In genomic region chr4:152735302-152735917, GRCh38 we compare ENCODE assay signal across 8 cellular contexts. TPM values are rescaled to one million over a fixed set of nuclear protein-coding genes. Genes with fewer than 3 reads are reported as not detected.
A peak's percentile ranks its signal among the peaks of the same experiment; 100 is the strongest.
DNase-seq lines count a peak whose midpoint lies in the region; ATAC-seq, FAIRE-seq and TF ChIP-seq lines count a peak whose summit lies in the region.

No MANE protein-coding gene starts in this region.

- peaks cover 5% of the 10 kb centered on the region for H3K27me3 Mint-ChIP-seq in activated T-cell treated with anti-CD3 and anti-CD28 coated beads, Interleukin-2, amount 50 U/mL, for 72 hours (ENCODE audit: low read depth)

- in situ Hi-C loops in K562 (cut with MboI), result no loop called here

- intact Hi-C loops in K562 (cut with micrococcal nuclease), result loop anchor here (5.0 kb wide), 4 partner anchors 93 to 328 kb away; no protein-coding TSS in a partner anchor

- no peaks in the 10 kb centered on the region for H3K9me1 ChIP-seq in K562 (ENCODE audit: control insufficient read depth, insufficient read depth, low read length)

- no peak overlapping the region for H2AFZ ChIP-seq in K562 (ENCODE audit: low read depth, low read length)

- 0% methylated on average over 2 of the region's 2 CpGs for WGBS in K562 (ENCODE audit: insufficient coverage, low coverage, missing lambda C conversion rate)
- WGBS in liver, result 12% methylated on average over 2 of the region's 2 CpGs

- H3K4me2 ChIP-seq in K562 (ENCODE audit: insufficient read depth, low read length), result no peak overlapping the region

- peak overlapping the region; percentile 3 for H3K27ac Mint-ChIP-seq in activated T-cell treated with anti-CD3 and anti-CD28 coated beads, Interleukin-2, amount 50 U/mL, for 72 hours

- peak; percentile 23 to 68 (median 37); a peak in 4 of 6 replicates for TF ChIP-seq CTCF in K562 (IDR thresholded peaks at IDR 0.05 in 2 of 3, conservative IDR thresholded peaks at IDR 0.05 in 1 of 3; ENCODE audit: insufficient read depth in 2 of 3, low read depth in 1 of 3, low read length in 3 of 3)
- peak; percentile 58 for TF ChIP-seq CTCF in liver (IDR thresholded peaks at IDR 0.05; ENCODE audit: low read depth, low read length, missing input control)

- H3K4me3 ChIP-seq in K562 (no peak overlapping the region), liver (ENCODE audit: low read depth in 1 of 3, low read length in 3 of 3) (no peak overlapping the region)

- no TSS peak for BruUV-seq in K562 (replicated peaks; lab: Mats Ljungman, UMichigan)

- no peak for ATAC-seq in activated T-cell treated with anti-CD3 and anti-CD28 coated beads, Interleukin-2, amount 50 U/mL, for 72 hours (replicated peaks in 1 of 2)
- ATAC-seq in K562, result peak; percentile 67

- H3K79me2 ChIP-seq in K562 (ENCODE audit: control insufficient read depth, insufficient read depth, low read length), result no peaks in the 10 kb centered on the region

- CTCF ChIA-PET in K562 (lab: Yijun Ruan, JAX; ENCODE audit: low intra/inter-chr PET ratio), result interaction anchor here (1.1 to 1.7 kb wide), 5 partner anchors 152 to 327 kb away, joined by 3 to 9 read pairs (median 6); no protein-coding TSS in a partner anchor

- peaks cover 5 to 13% of the 10 kb centered on the region in 2 experiments; a peak in 3 of 5 replicates for H3K27me3 ChIP-seq in K562 (ENCODE audit: control insufficient read depth in 2 of 2, insufficient read depth in 2 of 2, low read length in 2 of 2)
- no peaks in the 10 kb centered on the region for H3K27me3 ChIP-seq in liver (ENCODE audit: control insufficient read depth in 4 of 4, insufficient read depth in 4 of 4, low read length in 3 of 4)

- H3K9me3 Mint-ChIP-seq in activated T-cell treated with anti-CD3 and anti-CD28 coated beads, Interleukin-2, amount 50 U/mL, for 72 hours, result no peaks in the 10 kb centered on the region

- H3K4me1 ChIP-seq in K562 (replicated peaks in 1 of 2; ENCODE audit: control insufficient read depth in 2 of 2, insufficient read depth in 2 of 2, low read length in 2 of 2), result no peaks in the 10 kb centered on the region
- H3K4me1 ChIP-seq in liver (ENCODE audit: control insufficient read depth in 4 of 4, insufficient read depth in 4 of 4, low read length in 3 of 4), result peaks cover 0 to 2% (median 0%) of the 10 kb centered on the region in 4 donors

- TF ChIP-seq EP300 in K562 (IDR thresholded peaks at IDR 0.05; ENCODE audit: low read length), result no peak

- no peak for DNase-seq in activated T-cell treated with anti-CD3 and anti-CD28 coated beads, Interleukin-2, amount 50 U/mL, for 72 hours
- no peak for DNase-seq in activated T-cell treated with anti-CD3 and anti-CD28 coated beads, Interleukin-2, amount 50 U/mL, for 48 hours
- DNase-seq in NCI-H1105 treated with DMSO at 0.1 percent for 48 hours (lab: John Stamatoyannopoulos, UW) (peak; percentile 22), K562 (ENCODE audit: extremely low read depth in 1 of 4, low spot score in 3 of 4) (peak in 3 of 4 experiments; percentile 10 to 12 (median 11)), COLO668 (lab: John Stamatoyannopoulos, UW; ENCODE audit: unreplicated experiment) (no peak), SHP77 treated with DMSO at 0.1 percent for 48 hours (lab: John Stamatoyannopoulos, UW) (no peak), NCI-H128 (lab: John Stamatoyannopoulos, UW; ENCODE audit: unreplicated experiment) (no peak)

- POLR2A ChIA-PET in K562 (lab: Yijun Ruan, JAX), result no interaction called here

- H3K36me3 Mint-ChIP-seq in activated T-cell treated with anti-CD3 and anti-CD28 coated beads, Interleukin-2, amount 50 U/mL, for 72 hours (ENCODE audit: insufficient read depth in 2 of 2), result no peaks in the 10 kb centered on the region

- H3K36me3 ChIP-seq in K562 (ENCODE audit: control insufficient read depth, insufficient read depth, low read length), result no peaks in the 10 kb centered on the region
- H3K36me3 ChIP-seq in liver (ENCODE audit: control insufficient read depth in 4 of 4, insufficient read depth in 3 of 4, low read depth in 1 of 4, low read length in 3 of 4), result no peaks in the 10 kb centered on the region

- H3K9ac ChIP-seq in K562 (ENCODE audit: insufficient read depth in 1 of 2, low read depth in 2 of 2, low read length in 2 of 2), result no peak overlapping the region
- H3K9ac ChIP-seq in liver (ENCODE audit: low read depth in 1 of 2, low read length in 2 of 2), result no peak overlapping the region

- TF ChIP-seq RAD21 in K562 (CRISPR knock-in tag; conservative IDR thresholded peaks at IDR 0.05 in 1 of 2, IDR thresholded peaks at IDR 0.05 in 1 of 2) (peak; percentile 79 to 80), liver (IDR thresholded peaks at IDR 0.05) (peak; percentile 80 to 89)

- H3K27ac ChIP-seq in K562 (ENCODE audit: extremely low read depth, low read depth, low read length) (no peak overlapping the region), liver (ENCODE audit: low read depth in 1 of 2, low read length in 2 of 2) (no peak overlapping the region)

- no peaks in the 10 kb centered on the region for H4K20me1 ChIP-seq in K562 (replicated peaks; ENCODE audit: control insufficient read depth, insufficient read depth, low read length)

- peak; percentile 78 for FAIRE-seq in K562 (lab: Jason Lieb, UNC)

- H3K4me3 Mint-ChIP-seq in activated T-cell treated with anti-CD3 and anti-CD28 coated beads, Interleukin-2, amount 50 U/mL, for 72 hours, result no peak overlapping the region

- no peaks in the 10 kb centered on the region for H3K9me3 ChIP-seq in K562 (replicated peaks; ENCODE audit: control insufficient read depth, insufficient read depth, low read depth, low read length)
- no peaks in the 10 kb centered on the region for H3K9me3 ChIP-seq in liver (ENCODE audit: control insufficient read depth in 4 of 4, low read length in 3 of 4)

- no peak for TF ChIP-seq POLR2A in K562 (conservative IDR thresholded peaks at IDR 0.05)

- no peaks in the 10 kb centered on the region for H3K4me1 Mint-ChIP-seq in activated T-cell treated with anti-CD3 and anti-CD28 coated beads, Interleukin-2, amount 50 U/mL, for 72 hours (ENCODE audit: low read depth)

RNA-seq across cellular contexts. Expression of gene TIGD4, which starts 44.1 kb away (rescaled TPM):
- total RNA-seq in activated T-cell treated with anti-CD3 and anti-CD28 coated beads, Interleukin-2, amount 50 U/mL, for 72 hours, result under 1 TPM; 0.39 to 0.43 TPM
- total RNA-seq in K562 (2011; cell fraction: chromatin; rRNA removed; ENCODE audit: low replicate concordance), result 0.12 and 0.90 TPM in 2 replicates
- 0.13 and 0.17 TPM in 2 replicates for total RNA-seq in K562 (2011; cell fraction: nucleolus; rRNA removed)
- 0.15 and 0.46 TPM in 2 replicates for total RNA-seq in K562 (2011; cell fraction: nucleoplasm; rRNA removed)
- total RNA-seq in K562 (2014; rRNA removed) (0.18 and 0.20 TPM in 2 replicates), K562 (2014; rRNA removed; fragmentation: Illumina TruSeq; extraction: Trizol) (0.25 and 0.35 TPM in 2 replicates), K562 (2015; rRNA removed; fragmentation: Illumina TruSeq; extraction: Trizol) (0.11 and 0.14 TPM in 2 replicates), K562 (2021) (0.11 and 0.25 TPM in 2 replicates), liver (under 1 TPM; 0.33 to 0.42 TPM)
- polyA plus RNA-seq in K562 (2011; rRNA removed) (0.09 and 0.22 TPM in 2 replicates), K562 (2014; fragmentation: Illumina TruSeq; extraction: Trizol) (0.07 and 0.21 TPM in 2 replicates), K562 (2014; fragmentation: Nextera tagmentation; extraction: Ambion mirVana) (under 1 TPM; 0.07 to 0.10 TPM), K562 (2014; rRNA removed) (0.24 and 0.28 TPM in 2 replicates), liver (under 1 TPM; 0.02 to 0.13 TPM)
- 0.03 and 0.04 TPM in 2 replicates for polyA plus RNA-seq in K562 (2011; cell fraction: cytosol; rRNA removed)
- polyA plus RNA-seq in K562 (2011; cell fraction: nucleus; rRNA removed), result 0.13 and 0.18 TPM in 2 replicates
- 0.17 and 0.35 TPM in 2 replicates for polyA plus RNA-seq in K562 (2012)
- polyA minus RNA-seq in K562 (2011; rRNA and poly(A)+ RNA removed), result 0.06 and 0.35 TPM in 2 replicates
- not detected in 2 replicates for polyA minus RNA-seq in K562 (2011; cell fraction: cytosol; rRNA and poly(A)+ RNA removed)
- polyA minus RNA-seq in K562 (2011; cell fraction: nucleus; rRNA and poly(A)+ RNA removed), result 0.13 TPM in 1 of 2 replicates, not detected in the other

RNA-seq across cellular contexts. Expression of gene ARFIP1, which starts 44.3 kb away (rescaled TPM):
- total RNA-seq in activated T-cell treated with anti-CD3 and anti-CD28 coated beads, Interleukin-2, amount 50 U/mL, for 72 hours, result 10 to 100 TPM; 13.8 to 18.8 TPM
- 8.1 and 20.8 TPM in 2 replicates for total RNA-seq in K562 (2011; cell fraction: chromatin; rRNA removed; ENCODE audit: low replicate concordance)
- 7.6 and 8.0 TPM in 2 replicates for total RNA-seq in K562 (2011; cell fraction: nucleolus; rRNA removed)
- total RNA-seq in K562 (2011; cell fraction: nucleoplasm; rRNA removed), result 14.6 and 17.5 TPM in 2 replicates
- total RNA-seq in K562 (2014; rRNA removed), result 21.0 and 21.8 TPM in 2 replicates
- total RNA-seq in K562 (2014; rRNA removed; fragmentation: Illumina TruSeq; extraction: Trizol), result 25.1 and 26.6 TPM in 2 replicates
- 22.2 and 23.7 TPM in 2 replicates for total RNA-seq in K562 (2015; rRNA removed; fragmentation: Illumina TruSeq; extraction: Trizol)
- total RNA-seq in K562 (2021), result 20.9 and 21.5 TPM in 2 replicates
- 10.9 and 19.8 TPM in 2 replicates for polyA plus RNA-seq in K562 (2011; rRNA removed)
- 3.1 and 7.1 TPM in 2 replicates for polyA plus RNA-seq in K562 (2011; cell fraction: cytosol; rRNA removed)
- 3.9 and 5.7 TPM in 2 replicates for polyA plus RNA-seq in K562 (2011; cell fraction: nucleus; rRNA removed)
- polyA plus RNA-seq in K562 (2012), result 19.5 and 19.9 TPM in 2 replicates
- polyA plus RNA-seq in K562 (2014; fragmentation: Illumina TruSeq; extraction: Trizol), result 14.1 and 18.5 TPM in 2 replicates
- polyA plus RNA-seq in K562 (2014; fragmentation: Nextera tagmentation; extraction: Ambion mirVana), result 10 to 100 TPM; 19.9 to 22.9 TPM
- polyA plus RNA-seq in K562 (2014; rRNA removed), result 14.1 and 20.8 TPM in 2 replicates
- 24.6 and 25.9 TPM in 2 replicates for polyA minus RNA-seq in K562 (2011; rRNA and poly(A)+ RNA removed)
- polyA minus RNA-seq in K562 (2011; cell fraction: cytosol; rRNA and poly(A)+ RNA removed), result 12.2 and 15.3 TPM in 2 replicates
- polyA minus RNA-seq in K562 (2011; cell fraction: nucleus; rRNA and poly(A)+ RNA removed), result 11.3 and 17.5 TPM in 2 replicates
- 10 to 100 TPM; 16.3 to 16.8 TPM for total RNA-seq in liver
- 10 to 100 TPM in 1 of 2 donors, 1 to 10 TPM in 1; 6.8 to 13.4 TPM for polyA plus RNA-seq in liver

RNA-seq across cellular contexts. Expression of gene TMEM154, which starts 55.6 kb away (rescaled TPM):
- 10 to 100 TPM; 16.8 to 22.0 TPM for total RNA-seq in activated T-cell treated with anti-CD3 and anti-CD28 coated beads, Interleukin-2, amount 50 U/mL, for 72 hours
- 0.30 and 0.39 TPM in 2 replicates for total RNA-seq in K562 (2011; cell fraction: chromatin; rRNA removed; ENCODE audit: low replicate concordance)
- 0.13 TPM in 1 of 2 replicates, not detected in the other for total RNA-seq in K562 (2011; cell fraction: nucleolus; rRNA removed)
- 0.07 and 0.08 TPM in 2 replicates for total RNA-seq in K562 (2011; cell fraction: nucleoplasm; rRNA removed)
- total RNA-seq in K562 (2014; rRNA removed) (0.27 and 2.1 TPM in 2 replicates), K562 (2014; rRNA removed; fragmentation: Illumina TruSeq; extraction: Trizol) (1.8 and 2.4 TPM in 2 replicates), K562 (2015; rRNA removed; fragmentation: Illumina TruSeq; extraction: Trizol) (1.6 and 2.0 TPM in 2 replicates), K562 (2021) (1.6 and 2.0 TPM in 2 replicates), liver (1 to 10 TPM in 1 of 2 donors, under 1 TPM in 1; 0.65 to 4.4 TPM)
- polyA plus RNA-seq in K562 (2011; rRNA removed) (0.04 and 0.13 TPM in 2 replicates), K562 (2014; fragmentation: Illumina TruSeq; extraction: Trizol) (0.58 and 0.96 TPM in 2 replicates), K562 (2014; fragmentation: Nextera tagmentation; extraction: Ambion mirVana) (under 1 TPM; 0.38 to 0.73 TPM), K562 (2014; rRNA removed) (0.56 and 1.6 TPM in 2 replicates), liver (1 to 10 TPM in 1 of 2 donors, under 1 TPM in 1; 0.32 to 4.0 TPM)
- polyA plus RNA-seq in K562 (2011; cell fraction: cytosol; rRNA removed), result under 0.01 and 0.04 TPM in 2 replicates
- 0.01 TPM in 2 replicates for polyA plus RNA-seq in K562 (2011; cell fraction: nucleus; rRNA removed)
- 1.1 and 25.7 TPM in 2 replicates for polyA plus RNA-seq in K562 (2012)
- polyA minus RNA-seq in K562 (2011; rRNA and poly(A)+ RNA removed), result 0.06 and 0.11 TPM in 2 replicates
- polyA minus RNA-seq in K562 (2011; cell fraction: cytosol; rRNA and poly(A)+ RNA removed), result not detected in 2 replicates
- under 0.01 and 0.13 TPM in 2 replicates for polyA minus RNA-seq in K562 (2011; cell fraction: nucleus; rRNA and poly(A)+ RNA removed)

Comparison
In these comparisons a context has a peak if more than half of its experiments do, and no peak if none do; other contexts are left out.
1. DNase-seq: peak in NCI-H1105 treated with DMSO at 0.1 percent for 48 hours (single experiment) and K562 (3 of 4); none in activated T-cell treated with anti-CD3 and anti-CD28 coated beads, Interleukin-2, amount 50 U/mL, for 72 hours (0 of 2), activated T-cell treated with anti-CD3 and anti-CD28 coated beads, Interleukin-2, amount 50 U/mL, for 48 hours (0 of 2), COLO668 (single experiment), SHP77 treated with DMSO at 0.1 percent for 48 hours (single experiment) and NCI-H128 (single experiment).